In genomic region chr16:85798283-85798776, GRCh38 we compare ENCODE assay signal across 8 cellular contexts. TPM values are rescaled to one million over a fixed set of nuclear protein-coding genes. Genes with fewer than 3 reads are reported as not detected.
DNase-seq lines count a peak whose midpoint lies in the region; ATAC-seq and TF ChIP-seq lines count a peak whose summit lies in the region.

No MANE protein-coding gene starts in this region.

- peak overlapping the region; percentile 92 for H3K27ac Mint-ChIP-seq in type B pancreatic cell

- peaks cover 33% of the 10 kb centered on the region for H3K36me3 Mint-ChIP-seq in activated T-cell treated with anti-CD3 and anti-CD28 coated beads, Interleukin-2, amount 50 U/mL, for 4 hours (ENCODE audit: insufficient read depth)
- peaks cover 31% of the 10 kb centered on the region for H3K36me3 Mint-ChIP-seq in type B pancreatic cell

- H3K36me3 ChIP-seq in adrenal gland (replicated peaks in 1 of 2) (peaks cover 0 to 36% of the 10 kb centered on the region in 2 donors), liver (ENCODE audit: control insufficient read depth in 4 of 4, insufficient read depth in 3 of 4, low read depth in 1 of 4, low read length in 3 of 4) (peaks cover 0 to 31% (median 15%) of the 10 kb centered on the region in 4 donors)

- H3K9me3 ChIP-seq in adrenal gland (replicated peaks in 1 of 3) (no peaks in the 10 kb centered on the region), liver (ENCODE audit: control insufficient read depth in 4 of 4, low read length in 3 of 4) (no peaks in the 10 kb centered on the region)

- H3K4me1 ChIP-seq in adrenal gland (replicated peaks in 1 of 2) (peaks cover 15 to 32% of the 10 kb centered on the region in 2 donors), liver (ENCODE audit: control insufficient read depth in 4 of 4, insufficient read depth in 4 of 4, low read length in 3 of 4) (peaks cover 4 to 33% (median 23%) of the 10 kb centered on the region in 4 donors)

- no peaks in the 10 kb centered on the region for H3K27me3 ChIP-seq in adrenal gland
- H3K27me3 ChIP-seq in liver (ENCODE audit: control insufficient read depth in 4 of 4, insufficient read depth in 4 of 4, low read length in 3 of 4): no peaks in the 10 kb centered on the region

- 23 to 35% (median 31%) methylated on average over 17 of the region's 17 CpGs for WGBS in adrenal gland, 4 donors
- 11% methylated on average over 17 of the region's 17 CpGs for WGBS in liver

- no peaks in the 10 kb centered on the region for H3K27me3 Mint-ChIP-seq in activated T-cell treated with anti-CD3 and anti-CD28 coated beads, Interleukin-2, amount 50 U/mL, for 4 hours (ENCODE audit: low read depth)
- no peaks in the 10 kb centered on the region for H3K27me3 Mint-ChIP-seq in type B pancreatic cell

- TF ChIP-seq RAD21 in liver (IDR thresholded peaks at IDR 0.05): no peak

- no peak overlapping the region for H3K27ac ChIP-seq in adrenal gland
- no peak overlapping the region for H3K27ac ChIP-seq in liver (ENCODE audit: low read depth in 1 of 2, low read length in 2 of 2)

- ATAC-seq in activated T-cell treated with anti-CD3 and anti-CD28 coated beads, Interleukin-2, amount 50 U/mL, for 4 hours: no peak
- ATAC-seq in GM19023 (IDR thresholded peaks at IDR 0.05; ENCODE audit: unreplicated experiment) (no peak), GM18858 (IDR thresholded peaks at IDR 0.05; ENCODE audit: unreplicated experiment) (no peak)

- peak overlapping the region; percentile 90 for H3K4me3 Mint-ChIP-seq in activated T-cell treated with anti-CD3 and anti-CD28 coated beads, Interleukin-2, amount 50 U/mL, for 4 hours
- H3K4me3 Mint-ChIP-seq in type B pancreatic cell: peak overlapping the region; percentile 94

- H3K9me3 Mint-ChIP-seq in activated T-cell treated with anti-CD3 and anti-CD28 coated beads, Interleukin-2, amount 50 U/mL, for 4 hours: no peaks in the 10 kb centered on the region
- no peaks in the 10 kb centered on the region for H3K9me3 Mint-ChIP-seq in type B pancreatic cell

- H3K4me3 ChIP-seq in adrenal gland (peak overlapping the region; percentile 71 to 95 (median 86)), liver (ENCODE audit: low read depth in 1 of 3, low read length in 3 of 3) (peak overlapping the region; percentile 86 to 97 (median 96))

- H3K4me1 Mint-ChIP-seq in activated T-cell treated with anti-CD3 and anti-CD28 coated beads, Interleukin-2, amount 50 U/mL, for 4 hours (ENCODE audit: low read depth): peaks cover 50% of the 10 kb centered on the region
- H3K4me1 Mint-ChIP-seq in type B pancreatic cell (ENCODE audit: unreplicated experiment): peaks cover 27% of the 10 kb centered on the region

- H3K9ac ChIP-seq in liver (ENCODE audit: low read depth in 1 of 2, low read length in 2 of 2): peak overlapping the region; percentile 52 to 95

- no peak for DNase-seq in activated T-cell treated with anti-CD3 and anti-CD28 coated beads, Interleukin-2, amount 50 U/mL, for 4 hours
- no peak for DNase-seq in activated T-cell treated with anti-CD3 and anti-CD28 coated beads, Interleukin-2, amount 50 U/mL, for 1 hour
- no peak for DNase-seq in adrenal gland
- no peak for DNase-seq in type B pancreatic cell (ENCODE audit: extremely low spot score, unreplicated experiment)
- no peak for DNase-seq in DMS114 treated with DMSO at 0.1 percent for 48 hours (lab: John Stamatoyannopoulos, UW; ENCODE audit: unreplicated experiment)

- TF ChIP-seq CTCF in adrenal gland (IDR thresholded peaks at IDR 0.05): no peak
- no peak for TF ChIP-seq CTCF in liver (IDR thresholded peaks at IDR 0.05; ENCODE audit: low read depth, low read length, missing input control)
- no peak for TF ChIP-seq CTCF in type B pancreatic cell (conservative IDR thresholded peaks at IDR 0.05)

- TF ChIP-seq POLR2A in adrenal gland (IDR thresholded peaks at IDR 0.05): no peak

- intact Hi-C loops in adrenal gland (cut with DNase I): no loop called here

TF ChIP-seq in liver, 16 proteins besides CTCF, POLR2A, EP300 and RAD21:
- no peak for TF ChIP-seq NR2F2 (IDR thresholded peaks at IDR 0.05)
- no peak for TF ChIP-seq RXRA (IDR thresholded peaks at IDR 0.05)
- TF ChIP-seq MAX (IDR thresholded peaks at IDR 0.05): no peak
- TF ChIP-seq HNF4A (conservative IDR thresholded peaks at IDR 0.05): no peak
- no peak for TF ChIP-seq YY1 (IDR thresholded peaks at IDR 0.05)
- TF ChIP-seq SP1 (IDR thresholded peaks at IDR 0.05): no peak
- TF ChIP-seq FOXA2 (IDR thresholded peaks at IDR 0.05): no peak
- no peak for TF ChIP-seq ATF3 (IDR thresholded peaks at IDR 0.05)
- no peak for TF ChIP-seq REST (IDR thresholded peaks at IDR 0.05)
- no peak for TF ChIP-seq EGR1 (IDR thresholded peaks at IDR 0.05; ENCODE audit: low read depth in 2 of 2)
- TF ChIP-seq FOXA1 (IDR thresholded peaks at IDR 0.05): no peak
- no peak for TF ChIP-seq ZBTB33 (IDR thresholded peaks at IDR 0.05)
- TF ChIP-seq JUND (IDR thresholded peaks at IDR 0.05): no peak
- no peak for TF ChIP-seq TAF1 (conservative IDR thresholded peaks at IDR 0.05)
- no peak for TF ChIP-seq HNF4G (IDR thresholded peaks at IDR 0.05)
- no peak for TF ChIP-seq GABPA (IDR thresholded peaks at IDR 0.05 in 1 of 2, conservative IDR thresholded peaks at IDR 0.05 in 1 of 2)

RNA-seq across cellular contexts. Expression of gene EMC8, which starts 1.0 kb away (rescaled TPM):
- 10 to 100 TPM; 52.2 to 65.5 (median 62.2) TPM for total RNA-seq in activated T-cell treated with anti-CD3 and anti-CD28 coated beads, Interleukin-2, amount 50 U/mL, for 4 hours
- 10 to 100 TPM; 16.9 to 53.8 (median 25.5) TPM for total RNA-seq in adrenal gland
- 10 to 100 TPM; 10.7 to 21.7 (median 11.3) TPM for polyA plus RNA-seq in adrenal gland
- 10 to 100 TPM; 12.0 to 12.4 TPM for total RNA-seq in liver
- 10 to 100 TPM; 12.1 to 12.4 TPM for polyA plus RNA-seq in liver
- total RNA-seq in type B pancreatic cell (ENCODE audit: low replicate concordance): 34.8 and 41.4 TPM in 2 replicates

RNA-seq across cellular contexts. Expression of gene COX4I1, which starts 1.2 kb away (rescaled TPM):
- 100 to 1,000 TPM; 516 to 561 (median 525) TPM for total RNA-seq in activated T-cell treated with anti-CD3 and anti-CD28 coated beads, Interleukin-2, amount 50 U/mL, for 4 hours
- total RNA-seq in adrenal gland (100 to 1,000 TPM; 466 to 710 (median 531) TPM), liver (100 to 1,000 TPM; 186 to 195 TPM), type B pancreatic cell (ENCODE audit: low replicate concordance) (524 and 674 TPM in 2 replicates)
- polyA plus RNA-seq in adrenal gland (1,000 to 10,000 TPM in 2 of 3 donors, 100 to 1,000 TPM in 1; 506 to 1,628 (median 1,006) TPM), liver (100 to 1,000 TPM; 466 to 576 TPM)

RNA-seq across cellular contexts. Expression of gene C16orf74, which starts 47.4 kb away (rescaled TPM):
- under 1 TPM in 1 of 3 donors, not detected in 2; 0.24 TPM for total RNA-seq in activated T-cell treated with anti-CD3 and anti-CD28 coated beads, Interleukin-2, amount 50 U/mL, for 4 hours
- total RNA-seq in adrenal gland (1 to 10 TPM in 2 of 8 donors, under 1 TPM in 5, not detected in 1; 0.28 to 2.1 (median 0.46) TPM), liver (under 1 TPM; 0.37 to 0.42 TPM), type B pancreatic cell (ENCODE audit: low replicate concordance) (3.1 and 4.9 TPM in 2 replicates)
- polyA plus RNA-seq in adrenal gland (1 to 10 TPM in 2 of 3 donors, under 1 TPM in 1; 0.16 to 3.2 (median 2.7) TPM), liver (under 1 TPM; 0.44 to 0.75 TPM)
